In genomic region chr10:25820496-25821415, GRCh38 we compare ENCODE assay signal across 15 cellular contexts.
A peak's percentile ranks its signal among the peaks of the same experiment; 100 is the strongest.
DNase-seq lines count a peak whose midpoint lies in the region; ATAC-seq, FAIRE-seq and TF ChIP-seq lines count a peak whose summit lies in the region.
"Had no signal": no experiment of that assay in that cellular context is flagged by ENCODE, and none has a peak within 500 bp of the region (broad histone marks: within the 10 kb centered on the region; RNA-seq: fewer than 3 reads in every experiment).

No MANE protein-coding gene starts in this region.

- peak overlapping the region in 4 of 5 experiments; percentile 7 to 77 (median 36) for H3K27ac Mint-ChIP-seq in brain

- H3K27me3 ChIP-seq in brain microvascular endothelial cell (replicated peaks) (no peaks in the 10 kb centered on the region), testis (no peaks in the 10 kb centered on the region)

- no peak for TF ChIP-seq RAD21 in A549 (conservative IDR thresholded peaks at IDR 0.05 in 1 of 2, IDR thresholded peaks at IDR 0.05 in 1 of 2)

- H3K4me1 Mint-ChIP-seq in brain, result peaks cover 55% of the 10 kb centered on the region

- 14% methylated on average over 11 of the region's 11 CpGs for WGBS in A549 (ENCODE audit: missing lambda C conversion rate)
- 71 to 80% methylated on average over 11 of the region's 11 CpGs for WGBS in testis, 2 donors

- no peak for ATAC-seq in A549

- no peak overlapping the region for H3K4me3 ChIP-seq in A549
- no peak overlapping the region for H3K4me3 ChIP-seq in NB4 (ENCODE audit: low read depth, low read length)
- H3K4me3 ChIP-seq in brain microvascular endothelial cell (ENCODE audit: low read depth, low read length), result no peak overlapping the region
- H3K4me3 ChIP-seq in testis, result no peak overlapping the region
- H3K4me3 ChIP-seq: skin epidermis had no signal

- H3K9me3 Mint-ChIP-seq in brain, result peaks cover 0 to 4% (median 0%) of the 10 kb centered on the region in 5 experiments

- no peak overlapping the region for H3K4me3 Mint-ChIP-seq in brain

- in situ Hi-C loops in brain microvascular endothelial cell (cut with HindIII; ENCODE audit: low pct_ligation_motif_present, low sequenced_read_pairs), result no loop called here

- H3K27ac ChIP-seq in A549, result no peak overlapping the region
- no peak overlapping the region for H3K27ac ChIP-seq in brain microvascular endothelial cell
- H3K27ac ChIP-seq in testis, result no peak overlapping the region
- H3K27ac ChIP-seq: RWPE1, skin epidermis had no signal

- TF ChIP-seq POLR2A in A549 (IDR thresholded peaks at IDR 0.05; ENCODE audit: low read length) (no peak), NB4 (IDR thresholded peaks at IDR 0.05; ENCODE audit: extremely low read depth, insufficient read length) (no peak), testis (IDR thresholded peaks at IDR 0.05) (no peak)

- H3K4me2 ChIP-seq in A549, result peak overlapping the region; percentile 16; the same call in 2 of the 3 replicates

- peaks cover 4% of the 10 kb centered on the region for H3K27me3 Mint-ChIP-seq in brain

- H3K9me3 ChIP-seq in A549 (no peaks in the 10 kb centered on the region), testis (no peaks in the 10 kb centered on the region)

- no peak for TF ChIP-seq EP300 in A549 (IDR thresholded peaks at IDR 0.05)

- intact Hi-C loops in testis (cut with DNase I; ENCODE audit: low total_unique reads), result no loop called here

- TF ChIP-seq CTCF in A549 (IDR thresholded peaks at IDR 0.05) (no peak), NB4 (IDR thresholded peaks at IDR 0.05; ENCODE audit: low read depth, low read length) (no peak), brain (conservative IDR thresholded peaks at IDR 0.05) (no peak), brain microvascular endothelial cell (IDR thresholded peaks at IDR 0.05; ENCODE audit: low read depth, low read length, missing control alignments) (no peak), testis (IDR thresholded peaks at IDR 0.05) (no peak)

- H3K4me1 ChIP-seq in A549 (no peaks in the 10 kb centered on the region), testis (no peaks in the 10 kb centered on the region)

- H3K36me3 ChIP-seq in brain microvascular endothelial cell (replicated peaks) (no peaks in the 10 kb centered on the region), testis (ENCODE audit: low read depth, missing control alignments) (no peaks in the 10 kb centered on the region)

- no peak for FAIRE-seq in A549 (lab: Jason Lieb, UNC)

- DNase-seq in A549 (ENCODE audit: low read depth in 1 of 2, low spot score in 1 of 2) (no peak), EL (peak; percentile 4), NB4 (ENCODE audit: low read depth) (peak; percentile 10), brain microvascular endothelial cell (no peak), testis (no peak)
- no peak for DNase-seq in activated naive CD4-positive, alpha-beta T cell (lab: John Stamatoyannopoulos, UW)
- DNase-seq in stimulated activated CD4-positive, alpha-beta T cell treated with anti-CD3 and anti-CD28 coated beads, Interleukin-4, amount 100 ng/mL, for 1 hour, result no peak
- DNase-seq: central memory CD4-positive, alpha-beta T cell; DMS153; foreskin fibroblast; KG1; stimulated activated naive CD4-positive, alpha-beta T cell had no signal

- CTCF ChIA-PET in A549 (lab: Yijun Ruan, JAX), result no interaction called here

- no peaks in the 10 kb centered on the region for H3K36me3 Mint-ChIP-seq in brain

- POLR2A ChIA-PET in A549 (lab: Yijun Ruan, JAX), result no interaction called here

TF ChIP-seq in A549, 52 proteins besides CTCF, POLR2A, EP300 and RAD21:
- TF ChIP-seq, protein P1, sequence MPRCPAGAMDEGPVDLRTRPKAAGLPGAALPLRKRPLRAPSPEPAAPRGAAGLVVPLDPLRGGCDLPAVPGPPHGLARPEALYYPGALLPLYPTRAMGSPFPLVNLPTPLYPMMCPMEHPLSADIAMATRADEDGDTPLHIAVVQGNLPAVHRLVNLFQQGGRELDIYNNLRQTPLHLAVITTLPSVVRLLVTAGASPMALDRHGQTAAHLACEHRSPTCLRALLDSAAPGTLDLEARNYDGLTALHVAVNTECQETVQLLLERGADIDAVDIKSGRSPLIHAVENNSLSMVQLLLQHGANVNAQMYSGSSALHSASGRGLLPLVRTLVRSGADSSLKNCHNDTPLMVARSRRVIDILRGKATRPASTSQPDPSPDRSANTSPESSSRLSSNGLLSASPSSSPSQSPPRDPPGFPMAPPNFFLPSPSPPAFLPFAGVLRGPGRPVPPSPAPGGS (IDR thresholded peaks at IDR 0.05), result no peak
- TF ChIP-seq EHMT2 (IDR thresholded peaks at IDR 0.05; ENCODE audit: low read depth) (no peak), KDM1A (IDR thresholded peaks at IDR 0.05; ENCODE audit: low read depth) (no peak), CBX8 (IDR thresholded peaks at IDR 0.05) (no peak), ESRRA (IDR thresholded peaks at IDR 0.05; ENCODE audit: borderline replicate concordance, low read length) (no peak), REST (IDR thresholded peaks at IDR 0.05) (no peak), EHF (CRISPR knock-in tag; IDR thresholded peaks at IDR 0.05) (no peak), MYC (IDR thresholded peaks at IDR 0.05; ENCODE audit: borderline replicate concordance, low read length) (no peak), RARB (CRISPR knock-in tag; IDR thresholded peaks at IDR 0.05) (no peak), MAX (IDR thresholded peaks at IDR 0.05) (no peak), HEYL (CRISPR knock-in tag; IDR thresholded peaks at IDR 0.05) (no peak), ZSCAN20 (CRISPR knock-in tag; IDR thresholded peaks at IDR 0.05) (no peak), NPAS2 (CRISPR knock-in tag; IDR thresholded peaks at IDR 0.05; ENCODE audit: borderline replicate concordance) (no peak)
- TF ChIP-seq, protein P2, sequence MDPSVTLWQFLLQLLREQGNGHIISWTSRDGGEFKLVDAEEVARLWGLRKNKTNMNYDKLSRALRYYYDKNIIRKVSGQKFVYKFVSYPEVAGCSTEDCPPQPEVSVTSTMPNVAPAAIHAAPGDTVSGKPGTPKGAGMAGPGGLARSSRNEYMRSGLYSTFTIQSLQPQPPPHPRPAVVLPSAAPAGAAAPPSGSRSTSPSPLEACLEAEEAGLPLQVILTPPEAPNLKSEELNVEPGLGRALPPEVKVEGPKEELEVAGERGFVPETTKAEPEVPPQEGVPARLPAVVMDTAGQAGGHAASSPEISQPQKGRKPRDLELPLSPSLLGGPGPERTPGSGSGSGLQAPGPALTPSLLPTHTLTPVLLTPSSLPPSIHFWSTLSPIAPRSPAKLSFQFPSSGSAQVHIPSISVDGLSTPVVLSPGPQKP (IDR thresholded peaks at IDR 0.05; ENCODE audit: low read depth, low read length), result no peak

Comparison
In these comparisons a context has a peak if more than half of its experiments do, and no peak if none do; other contexts are left out.
1. DNase-seq: peak in EL (single experiment) and NB4 (single experiment); none in A549 (0 of 2), activated naive CD4-positive, alpha-beta T cell (0 of 4), brain microvascular endothelial cell (single experiment), stimulated activated CD4-positive, alpha-beta T cell treated with anti-CD3 and anti-CD28 coated beads, Interleukin-4, amount 100 ng/mL, for 1 hour (single experiment) and testis (single experiment).